Comparison of ENCODE assay signal across 9 cellular contexts in the genomic region with DNA sequence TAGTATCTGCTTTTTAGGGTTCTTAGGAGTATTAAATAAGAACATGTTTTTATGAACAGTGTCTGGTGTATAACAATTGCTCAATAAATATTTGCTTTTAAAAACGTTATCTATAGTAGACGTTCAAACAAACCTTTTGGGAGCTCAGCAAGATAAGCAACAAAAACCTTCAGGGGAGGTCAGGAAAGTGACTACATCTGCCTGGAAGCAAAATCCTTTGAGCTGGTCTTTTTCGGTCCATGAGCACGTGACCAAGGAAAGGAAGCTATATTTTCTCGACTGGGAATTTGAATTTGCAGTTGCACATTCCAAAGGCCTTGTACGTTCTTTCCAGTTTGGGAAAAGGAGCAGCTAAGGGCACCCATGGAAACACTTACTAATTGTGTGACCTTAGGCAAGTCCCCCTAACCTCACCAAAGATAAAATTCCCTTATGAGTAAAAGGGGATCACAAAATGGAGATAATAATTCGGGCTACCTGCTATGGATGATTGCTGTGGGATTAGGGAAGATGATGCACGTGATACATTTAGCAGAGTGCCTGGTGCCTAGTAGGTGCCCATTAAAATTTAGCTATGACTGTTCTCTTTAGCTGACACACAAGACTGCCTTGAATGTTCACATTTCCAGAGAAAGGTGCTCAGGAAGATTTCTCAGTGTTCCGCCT. TPM values are rescaled to one million over a fixed set of nuclear protein-coding genes. Genes with fewer than 3 reads are reported as not detected.
DNase-seq lines count a peak whose midpoint lies in the region; ATAC-seq, FAIRE-seq and TF ChIP-seq lines count a peak whose summit lies in the region.
"Had no signal": no experiment of that assay in that cellular context is flagged by ENCODE, and none has a peak within 500 bp of the region (broad histone marks: within the 10 kb centered on the region; RNA-seq: fewer than 3 reads in every experiment).

No MANE protein-coding gene starts in this region.

- no peak for DNase-seq in SK-N-SH
- DNase-seq in endothelial cell of umbilical vein (ENCODE audit: low read depth, low spot score) = peak; percentile 43
- no peak for DNase-seq in smooth muscle cell (lab: John Stamatoyannopoulos, UW; ENCODE audit: unreplicated experiment)
- no peak for DNase-seq in tibial nerve (ENCODE audit: low spot score in 2 of 2)
- no peak for DNase-seq in globus pallidus (ENCODE audit: low spot score)

- H3K9ac ChIP-seq in SK-N-SH (no peak overlapping the region; the same call in 1 of the 2 replicates), OCI-LY1 (ENCODE audit: low read length) (peak overlapping the region; percentile 77; the same call in 1 of the 2 replicates), endothelial cell of umbilical vein (replicated peaks; ENCODE audit: extremely low read depth, insufficient read depth, low read length) (peak overlapping the region; percentile 52), smooth muscle cell (ENCODE audit: low read depth) (peak overlapping the region; percentile 39)

- H3K4me2 ChIP-seq in SK-N-SH = peak overlapping the region; percentile 43; the same call in 1 of the 2 replicates
- peak overlapping the region; percentile 94 for H3K4me2 ChIP-seq in OCI-LY1 (ENCODE audit: low read length)
- peak overlapping the region; percentile 32 for H3K4me2 ChIP-seq in endothelial cell of umbilical vein (ENCODE audit: insufficient read depth, low read length)
- peak overlapping the region; percentile 85 for H3K4me2 ChIP-seq in smooth muscle cell

- H3K4me1 ChIP-seq in SK-N-SH (ENCODE audit: control insufficient read depth in 1 of 2, insufficient read depth in 2 of 2, low read depth in 1 of 2, low read length in 1 of 2) (peaks cover 0 to 21% of the 10 kb centered on the region in 2 experiments; a peak in 3 of 4 replicates), OCI-LY1 (ENCODE audit: insufficient read depth, low read length, severe bottlenecking) (peaks cover 69% of the 10 kb centered on the region), endothelial cell of umbilical vein (ENCODE audit: control insufficient read depth, extremely low read depth, insufficient read depth, low read length) (peaks cover 57% of the 10 kb centered on the region), smooth muscle cell (ENCODE audit: low read depth) (peaks cover 12% of the 10 kb centered on the region), tibial nerve (peaks cover 0 to 45% (median 20%) of the 10 kb centered on the region in 4 donors)

- peak overlapping the region; percentile 67 for H2AFZ ChIP-seq in SK-N-SH (ENCODE audit: low read depth)
- no peak overlapping the region for H2AFZ ChIP-seq in OCI-LY1 (ENCODE audit: low read length)
- H2AFZ ChIP-seq in endothelial cell of umbilical vein (ENCODE audit: low read depth, low read length) = no peak overlapping the region
- no peak overlapping the region for H2AFZ ChIP-seq in smooth muscle cell (ENCODE audit: low read depth)

- ATAC-seq in SK-N-SH treated with all-trans-retinoic acid at 6 μM for 48 hours (no peak), GM19397 (IDR thresholded peaks at IDR 0.05; ENCODE audit: unreplicated experiment) (no peak)

- H3K36me3 ChIP-seq in SK-N-SH (replicated peaks in 1 of 2; ENCODE audit: control insufficient read depth in 1 of 2, insufficient read depth in 2 of 2, low read length in 1 of 2) (no peaks in the 10 kb centered on the region), OCI-LY1 (ENCODE audit: insufficient read depth, low read length) (peaks cover 6% of the 10 kb centered on the region; the same call in 1 of the 2 replicates), endothelial cell of umbilical vein (ENCODE audit: control insufficient read depth in 2 of 2, extremely low read depth in 1 of 2, insufficient read depth in 2 of 2, low read length in 2 of 2) (no peaks in the 10 kb centered on the region), smooth muscle cell (ENCODE audit: low read depth) (no peaks in the 10 kb centered on the region), tibial nerve (no peaks in the 10 kb centered on the region)

- H4K20me1 ChIP-seq in SK-N-SH (ENCODE audit: insufficient read depth) (no peaks in the 10 kb centered on the region), OCI-LY1 (ENCODE audit: insufficient read depth, low read length) (no peaks in the 10 kb centered on the region), endothelial cell of umbilical vein (replicated peaks; ENCODE audit: control insufficient read depth, extremely low read depth, insufficient read depth, low read length) (no peaks in the 10 kb centered on the region), smooth muscle cell (ENCODE audit: low read depth) (peaks cover 7% of the 10 kb centered on the region)

- intact Hi-C loops in endothelial cell of umbilical vein (cut with micrococcal nuclease) = loop anchor here (1.0 to 2.0 kb wide), 2 partner anchors 17 to 42 kb away; no protein-coding TSS in a partner anchor

- H3K27ac ChIP-seq in SK-N-SH (ENCODE audit: low read depth in 2 of 2, low read length in 1 of 2) = peak overlapping the region in 1 of 2 experiments; percentile 54; a peak in 2 of 4 replicates
- H3K27ac ChIP-seq in OCI-LY1 (ENCODE audit: low read depth, low read length, poor library complexity, severe bottlenecking) = peak overlapping the region; percentile 86
- peak overlapping the region; percentile 67 for H3K27ac ChIP-seq in endothelial cell of umbilical vein (ENCODE audit: insufficient read depth, low read depth, low read length)
- peak overlapping the region; percentile 86 for H3K27ac ChIP-seq in smooth muscle cell (ENCODE audit: low read depth)
- peak overlapping the region in 2 of 4 donors; percentile 60 to 74 for H3K27ac ChIP-seq in tibial nerve
- H3K27ac ChIP-seq: 22Rv1 had no signal

- dilution Hi-C loops in endothelial cell of umbilical vein (cut with MboI; ENCODE audit: extremely low pct_ligation_motif_present, low sequenced_read_pairs) = no loop called here

- TF ChIP-seq POLR2A in endothelial cell of umbilical vein (IDR thresholded peaks at IDR 0.05; ENCODE audit: low read depth, low read length) (no peak), tibial nerve (IDR thresholded peaks at IDR 0.05) (no peak)

- 74% methylated on average over 8 of the region's 9 CpGs for WGBS in SK-N-SH (ENCODE audit: low lambda C conversion rate)
- WGBS in smooth muscle cell (ENCODE audit: low lambda C conversion rate) = 20% methylated on average over 9 of the region's 9 CpGs
- WGBS in tibial nerve, 2 donors = 46 to 50% methylated on average over 9 of the region's 9 CpGs

- TF ChIP-seq EP300 in SK-N-SH (IDR thresholded peaks at IDR 0.05; ENCODE audit: borderline replicate concordance in 1 of 2, low read depth in 1 of 2, low read length in 1 of 2) = no peak
- no peak for TF ChIP-seq EP300 in tibial nerve (IDR thresholded peaks at IDR 0.05)

- CTCF ChIA-PET in SK-N-SH (lab: Yijun Ruan, JAX) (interaction anchor here (1.0 to 4.3 kb wide), 4 partner anchors 15 to 480 kb away, joined by 3 to 29 read pairs (median 3); no protein-coding TSS in a partner anchor), endothelial cell of umbilical vein (lab: Charles Lee) (interaction anchor here (0.9 to 2.6 kb wide), 7 partner anchors 8 to 43 kb away, joined by 3 to 37 read pairs (median 4); no protein-coding TSS in a partner anchor)

- H3K4me3 ChIP-seq in SK-N-SH (ENCODE audit: low read depth in 2 of 2, low read length in 1 of 2) (no peak overlapping the region), OCI-LY1 (ENCODE audit: low read depth, low read length, poor library complexity, severe bottlenecking) (peak overlapping the region; percentile 88), endothelial cell of umbilical vein (replicated peaks in 1 of 3; ENCODE audit: insufficient read depth in 1 of 3, low read depth in 1 of 3, low read length in 3 of 3) (no peak overlapping the region), smooth muscle cell (peak overlapping the region; percentile 42), tibial nerve (peak overlapping the region in 2 of 4 donors; percentile 40 to 45)

- H3K9me1 ChIP-seq in endothelial cell of umbilical vein (replicated peaks; ENCODE audit: control insufficient read depth, extremely low read depth, insufficient read depth, low read length) = no peaks in the 10 kb centered on the region

- TF ChIP-seq RAD21 in SK-N-SH (IDR thresholded peaks at IDR 0.05; ENCODE audit: low read length) = no peak

- FAIRE-seq in endothelial cell of umbilical vein (lab: Jason Lieb, UNC) = peak; percentile 12

- TF ChIP-seq CTCF in SK-N-SH (IDR thresholded peaks at IDR 0.05) (no peak), OCI-LY1 (IDR thresholded peaks at IDR 0.05; ENCODE audit: low read length) (no peak), endothelial cell of umbilical vein (IDR thresholded peaks at IDR 0.05; ENCODE audit: extremely low read depth in 1 of 2, insufficient read depth in 1 of 2, low read depth in 1 of 2, low read length in 2 of 2) (no peak), smooth muscle cell (IDR thresholded peaks at IDR 0.05; ENCODE audit: borderline replicate concordance, insufficient read depth, poor library complexity, severe bottlenecking) (no peak), tibial nerve (IDR thresholded peaks at IDR 0.05) (no peak)

- no peaks in the 10 kb centered on the region for H3K79me2 ChIP-seq in SK-N-SH (ENCODE audit: insufficient read depth)
- peaks cover 39% of the 10 kb centered on the region for H3K79me2 ChIP-seq in OCI-LY1 (ENCODE audit: insufficient read depth, low read length)
- peaks cover 35% of the 10 kb centered on the region for H3K79me2 ChIP-seq in endothelial cell of umbilical vein (ENCODE audit: control insufficient read depth, insufficient read depth, low read length)
- H3K79me2 ChIP-seq in smooth muscle cell (ENCODE audit: low read depth) = peaks cover 35% of the 10 kb centered on the region

- POLR2A ChIA-PET in SK-N-SH (lab: Yijun Ruan, JAX) = no interaction called here
- POLR2A ChIA-PET in endothelial cell of umbilical vein (lab: Charles Lee) = interaction anchor here (1.3 kb wide), 1 partner anchor 48 kb away, joined by 4 read pairs; the partner anchor contains the start of gene SLU7

- H3K27me3 ChIP-seq in SK-N-SH (ENCODE audit: insufficient read depth) (no peaks in the 10 kb centered on the region), OCI-LY1 (ENCODE audit: insufficient read depth, low read length) (no peaks in the 10 kb centered on the region), endothelial cell of umbilical vein (ENCODE audit: control insufficient read depth in 2 of 2, insufficient read depth in 2 of 2, low read length in 2 of 2) (no peaks in the 10 kb centered on the region), smooth muscle cell (ENCODE audit: low read depth) (no peaks in the 10 kb centered on the region), tibial nerve (no peaks in the 10 kb centered on the region)

- H3K9me2 ChIP-seq in SK-N-SH (no peaks in the 10 kb centered on the region), OCI-LY1 (ENCODE audit: low read depth, low read length) (no peaks in the 10 kb centered on the region)

- BruUV-seq in endothelial cell of umbilical vein (replicated peaks; lab: Mats Ljungman, UMichigan) = no TSS peak

- H3K9me3 ChIP-seq in SK-N-SH = no peaks in the 10 kb centered on the region
- H3K9me3 ChIP-seq in OCI-LY1 (ENCODE audit: low read length) = no peaks in the 10 kb centered on the region
- no peaks in the 10 kb centered on the region for H3K9me3 ChIP-seq in endothelial cell of umbilical vein (replicated peaks; ENCODE audit: control insufficient read depth, insufficient read depth, low read length)
- H3K9me3 ChIP-seq in smooth muscle cell (replicated peaks; ENCODE audit: low read depth) = no peaks in the 10 kb centered on the region
- no peaks in the 10 kb centered on the region for H3K9me3 ChIP-seq in tibial nerve

- peaks cover 14% of the 10 kb centered on the region for H3F3A ChIP-seq in SK-N-SH (replicated peaks; ENCODE audit: insufficient read depth)
- no peaks in the 10 kb centered on the region for H3F3A ChIP-seq in OCI-LY1 (ENCODE audit: insufficient read depth, low read length)
- peaks cover 9% of the 10 kb centered on the region for H3F3A ChIP-seq in smooth muscle cell (ENCODE audit: low read depth)

RNA-seq across cellular contexts. Expression of gene PTTG1, which starts 45.4 kb away (rescaled TPM):
- polyA plus RNA-seq in SK-N-SH (2012; rRNA removed) (221 and 279 TPM in 2 replicates), endothelial cell of umbilical vein (157 and 173 TPM in 2 replicates), smooth muscle cell (81.9 and 92.3 TPM in 2 replicates)
- 275 and 326 TPM in 2 replicates for polyA plus RNA-seq in SK-N-SH (2012; cell fraction: cytosol; rRNA removed)
- polyA plus RNA-seq in SK-N-SH (2012; cell fraction: nucleus; rRNA removed) = 88.1 and 137 TPM in 2 replicates
- total RNA-seq in endothelial cell of umbilical vein (139 and 140 TPM in 2 replicates), smooth muscle cell (61.5 and 98.7 TPM in 2 replicates), tibial nerve (10 to 100 TPM in 1 of 4 donors, 1 to 10 TPM in 3; 3.7 to 11.1 (median 6.8) TPM)
- 355 and 421 TPM in 2 replicates for polyA plus RNA-seq in endothelial cell of umbilical vein (2011; cell fraction: cytosol; rRNA removed)
- polyA plus RNA-seq in endothelial cell of umbilical vein (2011; cell fraction: nucleus; rRNA removed) = 182 and 233 TPM in 2 replicates
- 83.1 and 154 TPM in 2 replicates for polyA plus RNA-seq in endothelial cell of umbilical vein (2012)
- polyA minus RNA-seq in endothelial cell of umbilical vein = 43.8 and 47.2 TPM in 2 replicates
- 57.7 TPM for polyA minus RNA-seq in endothelial cell of umbilical vein (2011; cell fraction: cytosol; rRNA and poly(A)+ RNA removed)
- polyA minus RNA-seq in endothelial cell of umbilical vein (2011; cell fraction: nucleus; rRNA and poly(A)+ RNA removed) = 18.0 and 28.6 TPM in 2 replicates

RNA-seq across cellular contexts. Expression of gene SLU7, which starts 48.1 kb away (rescaled TPM):
- polyA plus RNA-seq in SK-N-SH (2012; rRNA removed) = 22.3 and 28.3 TPM in 2 replicates
- 38.0 and 59.3 TPM in 2 replicates for polyA plus RNA-seq in SK-N-SH (2012; cell fraction: cytosol; rRNA removed)
- polyA plus RNA-seq in SK-N-SH (2012; cell fraction: nucleus; rRNA removed) = 9.5 and 24.0 TPM in 2 replicates
- total RNA-seq in endothelial cell of umbilical vein = 42.7 and 48.2 TPM in 2 replicates
- 4.5 and 10.2 TPM in 2 replicates for polyA plus RNA-seq in endothelial cell of umbilical vein
- polyA plus RNA-seq in endothelial cell of umbilical vein (2011; cell fraction: cytosol; rRNA removed) = 20.5 and 21.8 TPM in 2 replicates
- 33.6 and 48.5 TPM in 2 replicates for polyA plus RNA-seq in endothelial cell of umbilical vein (2011; cell fraction: nucleus; rRNA removed)
- 37.9 and 55.8 TPM in 2 replicates for polyA plus RNA-seq in endothelial cell of umbilical vein (2012)
- 11.6 and 12.1 TPM in 2 replicates for polyA minus RNA-seq in endothelial cell of umbilical vein
- polyA minus RNA-seq in endothelial cell of umbilical vein (2011; cell fraction: cytosol; rRNA and poly(A)+ RNA removed) = 7.9 TPM
- polyA minus RNA-seq in endothelial cell of umbilical vein (2011; cell fraction: nucleus; rRNA and poly(A)+ RNA removed) = 19.0 and 22.5 TPM in 2 replicates
- total RNA-seq in smooth muscle cell = 48.1 and 67.0 TPM in 2 replicates
- 46.3 and 50.3 TPM in 2 replicates for polyA plus RNA-seq in smooth muscle cell
- total RNA-seq in tibial nerve = 10 to 100 TPM; 68.2 to 76.8 (median 71.1) TPM

Comparison
In these comparisons a context has a peak if more than half of its experiments do, and no peak if none do; other contexts are left out.
1. H3K4me2 ChIP-seq: peak in every context shown above with its lines; median percentile 94 in OCI-LY1; 85 in smooth muscle cell; 43 in SK-N-SH; 32 in endothelial cell of umbilical vein.
2. H3K4me3 ChIP-seq: peak in OCI-LY1 (single experiment) and smooth muscle cell (single experiment); none in SK-N-SH (0 of 2) and endothelial cell of umbilical vein (0 of 3).